In the genomic region with DNA sequence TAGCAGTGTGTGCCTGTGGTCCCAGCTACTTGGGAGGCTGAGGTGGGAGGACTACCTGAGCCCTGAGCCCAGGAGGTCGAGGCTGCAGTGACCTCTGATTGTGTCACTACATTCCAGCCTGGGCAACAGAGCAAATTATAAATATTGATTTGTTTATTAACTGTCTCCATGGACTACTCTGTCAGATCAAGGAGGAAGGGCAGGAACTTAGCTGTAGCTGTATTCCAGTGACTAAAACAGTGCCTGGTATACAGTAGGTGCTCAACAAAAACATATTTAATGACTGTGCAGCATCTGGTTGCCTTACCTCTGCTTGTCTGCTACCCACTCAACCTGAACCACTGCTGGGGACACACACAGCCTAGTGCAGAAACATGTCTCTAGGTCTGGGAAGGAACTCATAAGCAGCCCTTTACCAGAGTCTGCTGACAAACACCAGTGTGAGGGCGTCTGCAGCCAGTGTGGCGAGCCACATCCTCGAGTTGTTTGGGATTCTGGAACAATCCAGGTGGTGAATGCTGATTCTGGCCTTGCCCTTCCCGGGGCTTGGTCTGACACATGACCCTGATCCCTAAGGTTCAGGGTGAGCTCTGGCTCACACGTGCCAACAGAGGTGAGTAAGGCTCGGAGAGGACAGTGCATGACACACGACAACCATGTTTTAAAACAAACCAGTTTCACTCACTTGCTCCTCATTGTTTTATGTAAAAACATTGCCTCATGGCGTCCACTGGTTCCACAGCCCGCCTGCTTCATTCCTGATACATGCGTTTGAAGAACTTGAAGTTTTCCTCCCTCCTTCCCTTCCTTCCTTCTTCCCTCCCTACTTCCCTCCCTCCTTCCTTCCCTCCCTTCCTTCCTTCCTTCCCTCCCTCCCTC, we compare ENCODE assay signal across 1 cellular context.
TF ChIP-seq lines count a peak whose summit lies in the region.

No MANE protein-coding gene starts in this region.

TF ChIP-seq in HepG2, 621 proteins besides CTCF, POLR2A, EP300 and RAD21 (continued from another document and continues in another):
- TF ChIP-seq, protein P1, sequence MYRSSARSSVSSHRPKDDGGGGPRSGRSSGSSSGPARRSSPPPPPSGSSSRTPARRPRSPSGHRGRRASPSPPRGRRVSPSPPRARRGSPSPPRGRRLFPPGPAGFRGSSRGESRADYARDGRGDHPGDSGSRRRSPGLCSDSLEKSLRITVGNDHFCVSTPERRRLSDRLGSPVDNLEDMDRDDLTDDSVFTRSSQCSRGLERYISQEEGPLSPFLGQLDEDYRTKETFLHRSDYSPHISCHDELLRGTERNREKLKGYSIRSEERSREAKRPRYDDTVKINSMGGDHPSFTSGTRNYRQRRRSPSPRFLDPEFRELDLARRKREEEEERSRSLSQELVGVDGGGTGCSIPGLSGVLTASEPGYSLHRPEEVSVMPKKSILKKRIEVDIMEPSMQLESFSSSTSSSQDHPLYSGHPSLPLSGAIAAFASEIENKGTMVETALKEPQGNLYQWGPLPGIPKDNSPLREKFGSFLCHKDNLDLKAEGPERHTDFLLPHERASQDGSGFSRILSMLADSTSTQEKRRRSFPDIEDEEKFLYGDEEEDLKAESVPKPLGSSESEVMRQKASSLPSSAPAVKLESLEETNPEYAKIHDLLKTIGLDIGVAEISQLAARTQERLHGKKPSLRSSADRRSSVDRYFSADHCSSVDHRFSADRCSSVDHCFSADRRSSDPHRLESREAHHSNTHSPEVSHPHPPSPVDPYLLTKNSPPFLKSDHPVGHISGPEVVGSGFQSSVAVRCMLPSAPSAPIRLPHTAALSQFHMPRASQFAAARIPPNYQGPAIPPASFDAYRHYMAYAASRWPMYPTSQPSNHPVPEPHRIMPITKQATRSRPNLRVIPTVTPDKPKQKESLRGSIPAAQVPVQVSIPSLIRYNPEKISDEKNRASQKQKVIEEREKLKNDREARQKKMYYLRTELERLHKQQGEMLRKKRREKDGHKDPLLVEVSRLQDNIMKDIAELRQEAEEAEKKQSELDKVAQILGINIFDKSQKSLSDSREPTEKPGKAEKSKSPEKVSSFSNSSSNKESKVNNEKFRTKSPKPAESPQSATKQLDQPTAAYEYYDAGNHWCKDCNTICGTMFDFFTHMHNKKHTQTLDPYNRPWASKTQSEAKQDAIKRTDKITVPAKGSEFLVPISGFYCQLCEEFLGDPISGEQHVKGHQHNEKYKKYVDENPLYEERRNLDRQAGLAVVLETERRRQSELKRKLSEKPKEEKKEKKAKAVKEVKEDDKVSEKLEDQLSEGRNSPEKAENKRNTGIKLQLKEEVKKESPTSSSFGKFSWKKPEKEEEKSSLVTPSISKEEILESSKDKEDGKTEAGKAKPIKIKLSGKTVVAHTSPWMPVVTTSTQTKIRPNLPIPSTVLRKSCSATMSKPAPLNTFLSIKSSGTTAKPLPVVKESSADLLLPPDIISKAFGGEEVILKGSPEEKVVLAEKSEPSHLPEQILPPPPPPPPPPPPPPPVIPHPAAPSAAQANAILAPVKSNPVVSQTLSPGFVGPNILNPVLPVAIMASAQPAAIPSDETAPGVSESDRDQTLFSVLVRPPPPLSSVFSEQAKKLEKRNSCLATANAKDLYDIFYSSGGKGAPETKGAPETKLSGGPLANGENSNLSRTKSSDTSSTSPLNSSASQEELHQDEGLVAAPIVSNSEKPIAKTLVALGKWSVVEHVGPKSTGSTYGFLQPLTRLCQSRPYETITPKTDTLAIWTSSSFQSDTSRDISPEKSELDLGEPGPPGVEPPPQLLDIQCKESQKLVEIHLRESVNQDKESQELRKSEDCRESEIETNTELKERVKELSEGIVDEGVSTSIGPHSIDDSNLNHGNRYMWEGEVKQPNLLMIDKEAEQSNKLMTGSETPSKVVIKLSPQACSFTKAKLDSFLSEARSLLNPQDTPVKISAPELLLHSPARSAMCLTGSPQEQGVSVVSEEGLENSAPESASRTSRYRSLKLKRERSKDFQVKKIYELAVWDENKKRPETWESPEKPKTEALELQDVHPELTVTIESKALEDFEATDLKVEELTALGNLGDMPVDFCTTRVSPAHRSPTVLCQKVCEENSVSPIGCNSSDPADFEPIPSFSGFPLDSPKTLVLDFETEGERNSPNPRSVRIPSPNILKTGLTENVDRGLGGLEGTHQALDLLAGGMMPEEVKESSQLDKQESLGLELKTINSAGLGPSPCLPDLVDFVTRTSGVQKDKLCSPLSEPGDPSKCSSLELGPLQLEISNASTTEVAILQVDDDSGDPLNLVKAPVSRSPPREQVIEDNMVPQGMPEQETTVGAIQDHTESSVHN (CRISPR knock-in tag; IDR thresholded peaks at IDR 0.05) = peak; percentile 89
- no peak for TF ChIP-seq MAFF (IDR thresholded peaks at IDR 0.05; ENCODE audit: low read depth, low read length)
- peak; percentile 71 for TF ChIP-seq SOX5 (CRISPR knock-in tag; IDR thresholded peaks at IDR 0.05; ENCODE audit: borderline replicate concordance)
- 0 out of 2 replicates have a peak, but pooled peaks have one; percentile 9 for TF ChIP-seq ZNF557 (CRISPR knock-in tag; IDR thresholded peaks at IDR 0.05)
- TF ChIP-seq, protein P2, sequence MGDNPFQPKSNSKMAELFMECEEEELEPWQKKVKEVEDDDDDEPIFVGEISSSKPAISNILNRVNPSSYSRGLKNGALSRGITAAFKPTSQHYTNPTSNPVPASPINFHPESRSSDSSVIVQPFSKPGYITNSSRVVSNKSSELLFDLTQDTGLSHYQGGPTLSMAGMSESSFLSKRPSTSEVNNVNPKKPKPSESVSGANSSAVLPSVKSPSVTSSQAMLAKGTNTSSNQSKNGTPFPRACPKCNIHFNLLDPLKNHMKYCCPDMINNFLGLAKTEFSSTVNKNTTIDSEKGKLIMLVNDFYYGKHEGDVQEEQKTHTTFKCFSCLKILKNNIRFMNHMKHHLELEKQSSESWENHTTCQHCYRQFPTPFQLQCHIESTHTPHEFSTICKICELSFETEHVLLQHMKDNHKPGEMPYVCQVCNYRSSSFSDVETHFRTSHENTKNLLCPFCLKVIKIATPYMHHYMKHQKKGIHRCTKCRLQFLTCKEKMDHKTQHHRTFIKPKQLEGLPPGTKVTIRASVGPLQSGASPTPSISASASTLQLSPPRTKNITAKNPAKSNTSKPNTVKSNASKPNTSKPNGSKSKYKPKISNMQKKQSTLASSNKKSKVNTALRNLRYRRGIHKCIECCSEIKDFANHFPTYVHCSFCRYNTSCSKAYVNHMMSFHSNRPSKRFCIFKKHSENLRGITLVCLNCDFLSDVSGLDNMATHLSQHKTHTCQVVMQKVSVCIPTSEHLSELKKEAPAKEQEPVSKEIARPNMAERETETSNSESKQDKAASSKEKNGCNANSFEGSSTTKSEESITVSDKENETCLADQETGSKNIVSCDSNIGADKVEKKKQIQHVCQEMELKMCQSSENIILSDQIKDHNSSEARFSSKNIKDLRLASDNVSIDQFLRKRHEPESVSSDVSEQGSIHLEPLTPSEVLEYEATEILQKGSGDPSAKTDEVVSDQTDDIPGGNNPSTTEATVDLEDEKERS (CRISPR knock-in tag; IDR thresholded peaks at IDR 0.05) = peak; percentile 91
- no peak for TF ChIP-seq ZNF138 (CRISPR knock-in tag; IDR thresholded peaks at IDR 0.05; ENCODE audit: low read depth)
- no peak for TF ChIP-seq ATF1 (CRISPR knock-in tag; IDR thresholded peaks at IDR 0.05)
- TF ChIP-seq ZFP36L1 (CRISPR knock-in tag; IDR thresholded peaks at IDR 0.05) = 0 out of 2 replicates have a peak, but pooled peaks have one; percentile 74
- TF ChIP-seq ETV6 (CRISPR knock-in tag; conservative IDR thresholded peaks at IDR 0.05) = 0 out of 2 replicates have a peak, but pooled peaks have one; percentile 31
- TF ChIP-seq, protein P3, sequence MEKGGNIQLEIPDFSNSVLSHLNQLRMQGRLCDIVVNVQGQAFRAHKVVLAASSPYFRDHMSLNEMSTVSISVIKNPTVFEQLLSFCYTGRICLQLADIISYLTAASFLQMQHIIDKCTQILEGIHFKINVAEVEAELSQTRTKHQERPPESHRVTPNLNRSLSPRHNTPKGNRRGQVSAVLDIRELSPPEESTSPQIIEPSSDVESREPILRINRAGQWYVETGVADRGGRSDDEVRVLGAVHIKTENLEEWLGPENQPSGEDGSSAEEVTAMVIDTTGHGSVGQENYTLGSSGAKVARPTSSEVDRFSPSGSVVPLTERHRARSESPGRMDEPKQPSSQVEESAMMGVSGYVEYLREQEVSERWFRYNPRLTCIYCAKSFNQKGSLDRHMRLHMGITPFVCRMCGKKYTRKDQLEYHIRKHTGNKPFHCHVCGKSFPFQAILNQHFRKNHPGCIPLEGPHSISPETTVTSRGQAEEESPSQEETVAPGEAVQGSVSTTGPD (CRISPR knock-in tag; IDR thresholded peaks at IDR 0.05) = no peak
- TF ChIP-seq ZSCAN12 (CRISPR knock-in tag; IDR thresholded peaks at IDR 0.05) = no peak
- 0 out of 2 replicates have a peak, but pooled peaks have one; percentile 2 for TF ChIP-seq ZNF441 (CRISPR knock-in tag; IDR thresholded peaks at IDR 0.05; ENCODE audit: borderline replicate concordance)
- TF ChIP-seq PHF20 (CRISPR knock-in tag; IDR thresholded peaks at IDR 0.05) = no peak
- no peak for TF ChIP-seq KLF13 (CRISPR knock-in tag; IDR thresholded peaks at IDR 0.05)
- no peak for TF ChIP-seq MED8 (CRISPR knock-in tag; IDR thresholded peaks at IDR 0.05; ENCODE audit: insufficient replicate concordance)
- TF ChIP-seq, protein P4, sequence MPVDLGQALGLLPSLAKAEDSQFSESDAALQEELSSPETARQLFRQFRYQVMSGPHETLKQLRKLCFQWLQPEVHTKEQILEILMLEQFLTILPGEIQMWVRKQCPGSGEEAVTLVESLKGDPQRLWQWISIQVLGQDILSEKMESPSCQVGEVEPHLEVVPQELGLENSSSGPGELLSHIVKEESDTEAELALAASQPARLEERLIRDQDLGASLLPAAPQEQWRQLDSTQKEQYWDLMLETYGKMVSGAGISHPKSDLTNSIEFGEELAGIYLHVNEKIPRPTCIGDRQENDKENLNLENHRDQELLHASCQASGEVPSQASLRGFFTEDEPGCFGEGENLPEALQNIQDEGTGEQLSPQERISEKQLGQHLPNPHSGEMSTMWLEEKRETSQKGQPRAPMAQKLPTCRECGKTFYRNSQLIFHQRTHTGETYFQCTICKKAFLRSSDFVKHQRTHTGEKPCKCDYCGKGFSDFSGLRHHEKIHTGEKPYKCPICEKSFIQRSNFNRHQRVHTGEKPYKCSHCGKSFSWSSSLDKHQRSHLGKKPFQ (CRISPR knock-in tag; IDR thresholded peaks at IDR 0.05; ENCODE audit: insufficient replicate concordance) = peak; percentile 49
- no peak for TF ChIP-seq XBP1 (CRISPR knock-in tag; IDR thresholded peaks at IDR 0.05)
- TF ChIP-seq YEATS4 (CRISPR knock-in tag; IDR thresholded peaks at IDR 0.05; ENCODE audit: borderline replicate concordance) = no peak; the same call in 1 of the 2 replicates
- TF ChIP-seq TMF1 (CRISPR knock-in tag; IDR thresholded peaks at IDR 0.05; ENCODE audit: low read depth) = no peak
- TF ChIP-seq ZFX (CRISPR knock-in tag; IDR thresholded peaks at IDR 0.05; ENCODE audit: low read depth) = peak; percentile 53
- no peak for TF ChIP-seq HNRNPUL1 (IDR thresholded peaks at IDR 0.05; ENCODE audit: low read depth, low read length)
- TF ChIP-seq ZFY (CRISPR knock-in tag; IDR thresholded peaks at IDR 0.05) = no peak
- TF ChIP-seq MYNN (CRISPR knock-in tag; IDR thresholded peaks at IDR 0.05; ENCODE audit: low read depth) = no peak
- TF ChIP-seq ZNF337 (CRISPR knock-in tag; IDR thresholded peaks at IDR 0.05; ENCODE audit: borderline replicate concordance, low read depth) = 0 out of 2 replicates have a peak, but pooled peaks have one; percentile 23
- TF ChIP-seq SUZ12 (IDR thresholded peaks at IDR 0.05; ENCODE audit: low read depth, low read length) = no peak
- no peak for TF ChIP-seq RELA (CRISPR knock-in tag; IDR thresholded peaks at IDR 0.05)
- TF ChIP-seq ZNF850 (CRISPR knock-in tag; conservative IDR thresholded peaks at IDR 0.05) = no peak
- TF ChIP-seq, protein P5, sequence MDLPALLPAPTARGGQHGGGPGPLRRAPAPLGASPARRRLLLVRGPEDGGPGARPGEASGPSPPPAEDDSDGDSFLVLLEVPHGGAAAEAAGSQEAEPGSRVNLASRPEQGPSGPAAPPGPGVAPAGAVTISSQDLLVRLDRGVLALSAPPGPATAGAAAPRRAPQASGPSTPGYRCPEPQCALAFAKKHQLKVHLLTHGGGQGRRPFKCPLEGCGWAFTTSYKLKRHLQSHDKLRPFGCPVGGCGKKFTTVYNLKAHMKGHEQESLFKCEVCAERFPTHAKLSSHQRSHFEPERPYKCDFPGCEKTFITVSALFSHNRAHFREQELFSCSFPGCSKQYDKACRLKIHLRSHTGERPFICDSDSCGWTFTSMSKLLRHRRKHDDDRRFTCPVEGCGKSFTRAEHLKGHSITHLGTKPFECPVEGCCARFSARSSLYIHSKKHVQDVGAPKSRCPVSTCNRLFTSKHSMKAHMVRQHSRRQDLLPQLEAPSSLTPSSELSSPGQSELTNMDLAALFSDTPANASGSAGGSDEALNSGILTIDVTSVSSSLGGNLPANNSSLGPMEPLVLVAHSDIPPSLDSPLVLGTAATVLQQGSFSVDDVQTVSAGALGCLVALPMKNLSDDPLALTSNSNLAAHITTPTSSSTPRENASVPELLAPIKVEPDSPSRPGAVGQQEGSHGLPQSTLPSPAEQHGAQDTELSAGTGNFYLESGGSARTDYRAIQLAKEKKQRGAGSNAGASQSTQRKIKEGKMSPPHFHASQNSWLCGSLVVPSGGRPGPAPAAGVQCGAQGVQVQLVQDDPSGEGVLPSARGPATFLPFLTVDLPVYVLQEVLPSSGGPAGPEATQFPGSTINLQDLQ (CRISPR knock-in tag; IDR thresholded peaks at IDR 0.05) = peak; percentile 58; the same call in 1 of the 2 replicates
- no peak for TF ChIP-seq ZNF468 (CRISPR knock-in tag; IDR thresholded peaks at IDR 0.05)
- TF ChIP-seq, protein P6, sequence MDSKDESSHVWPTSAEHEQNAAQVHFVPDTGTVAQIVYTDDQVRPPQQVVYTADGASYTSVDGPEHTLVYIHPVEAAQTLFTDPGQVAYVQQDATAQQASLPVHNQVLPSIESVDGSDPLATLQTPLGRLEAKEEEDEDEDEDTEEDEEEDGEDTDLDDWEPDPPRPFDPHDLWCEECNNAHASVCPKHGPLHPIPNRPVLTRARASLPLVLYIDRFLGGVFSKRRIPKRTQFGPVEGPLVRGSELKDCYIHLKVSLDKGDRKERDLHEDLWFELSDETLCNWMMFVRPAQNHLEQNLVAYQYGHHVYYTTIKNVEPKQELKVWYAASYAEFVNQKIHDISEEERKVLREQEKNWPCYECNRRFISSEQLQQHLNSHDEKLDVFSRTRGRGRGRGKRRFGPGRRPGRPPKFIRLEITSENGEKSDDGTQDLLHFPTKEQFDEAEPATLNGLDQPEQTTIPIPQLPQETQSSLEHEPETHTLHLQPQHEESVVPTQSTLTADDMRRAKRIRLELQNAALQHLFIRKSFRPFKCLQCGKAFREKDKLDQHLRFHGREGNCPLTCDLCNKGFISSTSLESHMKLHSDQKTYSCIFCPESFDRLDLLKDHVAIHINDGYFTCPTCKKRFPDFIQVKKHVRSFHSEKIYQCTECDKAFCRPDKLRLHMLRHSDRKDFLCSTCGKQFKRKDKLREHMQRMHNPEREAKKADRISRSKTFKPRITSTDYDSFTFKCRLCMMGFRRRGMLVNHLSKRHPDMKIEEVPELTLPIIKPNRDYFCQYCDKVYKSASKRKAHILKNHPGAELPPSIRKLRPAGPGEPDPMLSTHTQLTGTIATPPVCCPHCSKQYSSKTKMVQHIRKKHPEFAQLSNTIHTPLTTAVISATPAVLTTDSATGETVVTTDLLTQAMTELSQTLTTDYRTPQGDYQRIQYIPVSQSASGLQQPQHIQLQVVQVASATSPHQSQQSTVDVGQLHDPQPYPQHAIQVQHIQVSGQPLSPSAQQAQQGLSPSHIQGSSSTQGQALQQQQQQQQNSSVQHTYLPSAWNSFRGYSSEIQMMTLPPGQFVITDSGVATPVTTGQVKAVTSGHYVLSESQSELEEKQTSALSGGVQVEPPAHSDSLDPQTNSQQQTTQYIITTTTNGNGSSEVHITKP (CRISPR knock-in tag; IDR thresholded peaks at IDR 0.05; ENCODE audit: low read depth) = no peak; the same call in 1 of the 2 replicates
- no peak for TF ChIP-seq CCAR2 (optimal IDR thresholded peaks at IDR 0.05; ENCODE audit: low read depth, low read length)
